ENCODE assay signal across 8 cellular contexts in the genomic region with DNA sequence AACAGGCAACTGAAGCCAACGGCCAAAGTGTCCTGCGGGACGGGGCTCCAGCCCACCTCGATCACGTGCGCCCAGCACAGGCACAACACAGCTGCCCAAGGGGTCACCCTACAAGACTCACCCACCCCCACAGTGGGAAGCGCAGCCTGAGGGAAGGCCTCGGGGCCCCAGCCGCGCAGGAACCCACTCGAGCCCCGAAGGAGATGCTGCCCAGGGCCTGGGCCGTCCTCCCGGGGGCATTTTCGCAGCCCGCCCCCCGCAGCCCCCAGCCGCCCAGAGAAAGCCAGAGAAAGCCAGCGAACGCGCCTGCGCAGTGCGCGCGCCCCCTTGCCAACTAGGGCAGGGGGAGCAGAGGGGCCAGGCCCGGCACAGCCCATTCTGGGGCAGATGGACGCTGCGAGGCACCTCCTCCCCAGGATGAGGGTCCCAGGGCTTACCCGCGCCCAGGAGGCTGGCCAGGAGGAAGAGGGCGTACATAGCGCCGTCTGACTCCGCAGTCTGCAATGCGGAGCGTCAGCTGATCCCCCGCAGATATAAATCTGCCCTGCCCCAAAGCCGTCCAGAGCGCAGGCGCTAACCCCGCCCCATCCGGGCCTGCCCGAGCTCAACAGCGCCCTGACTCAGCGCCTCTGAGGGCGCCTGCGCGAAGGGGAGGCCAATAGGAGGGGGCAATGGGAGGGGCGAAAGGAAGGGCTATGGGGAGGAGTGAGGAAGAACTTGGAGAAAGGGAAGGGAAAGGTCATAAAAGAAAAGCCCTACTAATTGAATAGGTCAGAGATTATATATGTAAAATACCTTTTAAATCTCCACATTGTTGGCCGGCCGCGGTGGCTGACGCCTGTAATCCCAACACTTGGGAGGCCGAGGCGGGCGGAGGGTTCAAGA. TPM values are rescaled to one million over a fixed set of nuclear protein-coding genes. Genes with fewer than 3 reads are reported as not detected.
DNase-seq lines count a peak whose midpoint lies in the region; ATAC-seq and TF ChIP-seq lines count a peak whose summit lies in the region.

A gene (minus strand): TSS at position 507 of the 885 bp plus-strand sequence. CDS start 30 bp downstream, at position 477.

- TF ChIP-seq CTCF in GM20000 (IDR thresholded peaks at IDR 0.05; ENCODE audit: extremely low read depth, missing control alignments) (no peak), lung (IDR thresholded peaks at IDR 0.05; ENCODE audit: control extremely low read depth, extremely low read depth) (no peak)

- peak within 1 kb of the TSS; percentile 90 to 100 for H3K27ac ChIP-seq in lung (ENCODE audit: low read depth in 1 of 2, low read length in 1 of 2)

- no peaks in the 10 kb centered on the region for H3K36me3 ChIP-seq in lung (ENCODE audit: control insufficient read depth in 2 of 2, insufficient read depth in 2 of 2, low read length in 2 of 2)

- H3K27me3 ChIP-seq in lung (ENCODE audit: control insufficient read depth, insufficient read depth), result no peaks in the 10 kb centered on the region

- H3K4me3 ChIP-seq in lung, result peak within 1 kb of the TSS; percentile 97

- no peaks in the 10 kb centered on the region for H3K9me3 ChIP-seq in lung (ENCODE audit: control insufficient read depth in 2 of 2, insufficient read depth in 1 of 2, low read length in 1 of 2)

- peaks cover 14% of the 10 kb centered on the region in 2 donors for H3K4me1 ChIP-seq in lung (ENCODE audit: control insufficient read depth in 2 of 2, insufficient read depth in 2 of 2, low read length in 2 of 2)

- POLR2A ChIA-PET in activated CD8-positive, alpha-beta memory T cell treated with anti-CD3 and anti-CD28 coated beads for 36 hours (lab: Charles Lee), result interaction anchor here (0.5 to 1.0 kb wide), 5 partner anchors 12 to 750 kb away, joined by 3 to 6 read pairs (median 6); no protein-coding TSS in a partner anchor

- ATAC-seq in lung (ENCODE audit: insufficient read depth, low FRiP score), result peak; percentile 96

- CTCF ChIA-PET in activated CD8-positive, alpha-beta memory T cell treated with anti-CD3 and anti-CD28 coated beads for 36 hours (lab: Charles Lee), result interaction anchor here (0.6 to 2.0 kb wide), 5 partner anchors 9 to 909 kb away, joined by 3 to 9 read pairs (median 4); no protein-coding TSS in a partner anchor

- DNase-seq in CMK (ENCODE audit: low read depth) (peak; percentile 95), GM20000 (ENCODE audit: low spot score) (peak; percentile 98), HT-29 (ENCODE audit: low spot score) (peak; percentile 99), NOMO-1 (lab: John Stamatoyannopoulos, UW; ENCODE audit: unreplicated experiment in 2 of 2) (peak; percentile 96 to 98), lung (ENCODE audit: low spot score) (peak; percentile 99)
- peak; percentile 97 for DNase-seq in effector CD8-positive, alpha-beta T cell (lab: John Stamatoyannopoulos, UW)
- DNase-seq in stimulated activated CD4-positive, alpha-beta T cell treated with anti-CD3 and anti-CD28 coated beads, TNF-alpha, amount 100 ng/mL, for 4 hours (ENCODE audit: low read depth in 3 of 3), result peak; percentile 96 to 99 (median 97)

- 4% methylated on average over 48 to 56 of the region's 56 CpGs for WGBS in lung, 2 donors

RNA-seq across cellular contexts. Expression of the gene that starts here (rescaled TPM):
- total RNA-seq in HT-29 (2014; rRNA removed; shearing (Covaris generic)), result 548 and 565 TPM in 2 replicates
- 100 to 1,000 TPM in 1 of 2 experiments, 10 to 100 TPM in 1; 99.0 to 102 TPM for total RNA-seq in activated CD8-positive, alpha-beta memory T cell treated with anti-CD3 and anti-CD28 coated beads for 36 hours
- 1,000 to 10,000 TPM in 1 of 2 donors, 100 to 1,000 TPM in 1; 697 to 1,496 TPM for total RNA-seq in lung
- 1,000 to 10,000 TPM in 1 of 2 donors, 100 to 1,000 TPM in 1; 496 to 1,828 TPM for polyA plus RNA-seq in lung

Comparison
In these comparisons a context has a peak if more than half of its experiments do, and no peak if none do; other contexts are left out.
1. Peak in every context shown above with its lines: DNase-seq, ATAC-seq, H3K4me3 ChIP-seq and H3K27ac ChIP-seq.